Comparison of ENCODE assay signal across 8 cellular contexts in the genomic region with DNA sequence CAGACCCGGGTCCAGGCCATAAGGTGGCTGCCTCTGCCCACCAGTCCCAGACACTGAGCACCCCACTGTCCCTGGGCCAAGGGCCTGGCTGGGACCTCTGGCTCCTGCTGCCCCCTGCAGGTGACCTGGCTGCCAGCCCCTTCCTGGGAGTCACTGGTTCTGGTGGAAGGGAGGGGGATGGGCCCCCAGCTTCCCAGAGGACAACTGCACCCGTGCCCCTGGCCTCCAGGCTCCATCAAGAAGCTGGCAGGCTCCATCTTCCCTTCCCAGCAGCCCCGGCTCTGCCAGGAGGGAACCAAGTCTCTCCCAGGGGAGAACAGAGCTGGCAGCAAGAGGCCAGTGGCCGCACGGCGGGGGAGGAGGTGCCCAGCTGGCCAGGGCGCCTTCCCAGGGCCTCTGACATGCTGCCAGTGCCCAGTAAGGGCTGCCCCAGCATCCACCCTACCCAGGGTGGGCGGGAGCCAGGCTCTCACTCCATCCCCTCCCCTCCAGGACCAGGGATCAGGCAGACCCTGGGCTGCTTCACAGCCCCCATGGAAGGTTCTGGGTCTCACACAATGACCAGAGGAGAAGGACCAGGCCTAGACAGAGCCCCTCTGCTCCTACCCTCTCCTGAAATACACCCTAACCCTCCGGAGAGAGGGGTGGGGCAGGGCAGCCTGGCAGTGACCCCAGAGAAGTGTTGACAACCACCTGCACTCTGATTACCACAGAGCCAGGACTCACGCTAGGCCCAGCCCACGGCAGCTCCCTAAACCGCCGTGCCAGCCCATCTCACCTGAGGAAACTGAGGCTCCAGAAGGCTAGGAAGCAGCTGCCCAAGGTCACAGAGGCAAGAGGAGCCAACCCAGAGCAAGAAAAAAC. TPM values are rescaled to one million over a fixed set of nuclear protein-coding genes. Genes with fewer than 3 reads are reported as not detected.
DNase-seq lines count a peak whose midpoint lies in the region; ATAC-seq, FAIRE-seq and TF ChIP-seq lines count a peak whose summit lies in the region.

No MANE protein-coding gene starts in this region.

- DNase-seq in NCI-H1694 treated with DMSO at 0.1 percent for 48 hours (lab: John Stamatoyannopoulos, UW) = peak; percentile 11
- no peak for DNase-seq in NCI-H1694 (lab: John Stamatoyannopoulos, UW)
- peak; percentile 84 to 94 (median 86) for DNase-seq in heart left ventricle
- no peak for DNase-seq in H54 (ENCODE audit: insufficient read length, low spot score)

- WGBS in heart left ventricle, 4 donors = 26 to 60% (median 42%) methylated on average over 5 to 13 of the region's 13 CpGs

- H3K4me3 ChIP-seq in heart left ventricle = peak overlapping the region; percentile 1 to 98 (median 56)
- peak overlapping the region; percentile 54 to 94 (median 83) for H3K4me3 ChIP-seq in skeletal muscle tissue (ENCODE audit: low read length in 3 of 3)

- TF ChIP-seq POLR2A in heart left ventricle (IDR thresholded peaks at IDR 0.05) (peak in 1 of 2 donors; percentile 22), H54 (IDR thresholded peaks at IDR 0.05; ENCODE audit: low read depth, low read length) (no peak)

- no peaks in the 10 kb centered on the region for H3K27me3 Mint-ChIP-seq in activated T-helper 17 cell treated with anti-CD3 and anti-CD28 coated beads, Interleukin-2, amount 50 U/mL, for 72 hours

- H3K9me3 Mint-ChIP-seq in activated T-helper 17 cell treated with anti-CD3 and anti-CD28 coated beads, Interleukin-2, amount 50 U/mL, for 72 hours = no peaks in the 10 kb centered on the region

- H3K36me3 Mint-ChIP-seq in activated T-helper 17 cell treated with anti-CD3 and anti-CD28 coated beads, Interleukin-2, amount 50 U/mL, for 72 hours (ENCODE audit: low read depth) = peaks cover 34% of the 10 kb centered on the region

- no peaks in the 10 kb centered on the region for H3K27me3 ChIP-seq in heart left ventricle
- H3K27me3 ChIP-seq in skeletal muscle tissue (ENCODE audit: control insufficient read depth in 3 of 3, insufficient read depth in 3 of 3, low read length in 3 of 3) = no peaks in the 10 kb centered on the region

- no peak for FAIRE-seq in H54 (lab: Jason Lieb, UNC)

- peak overlapping the region; percentile 91 for H3K27ac Mint-ChIP-seq in activated T-helper 17 cell treated with anti-CD3 and anti-CD28 coated beads, Interleukin-2, amount 50 U/mL, for 72 hours

- peaks cover 10 to 81% (median 51%) of the 10 kb centered on the region in 12 donors for H3K4me1 ChIP-seq in heart left ventricle
- H3K4me1 ChIP-seq in skeletal muscle tissue (ENCODE audit: control insufficient read depth in 3 of 3, insufficient read depth in 3 of 3, low read length in 3 of 3) = peaks cover 63 to 86% (median 81%) of the 10 kb centered on the region in 3 donors

- no peaks in the 10 kb centered on the region for H3K9me3 ChIP-seq in heart left ventricle
- H3K9me3 ChIP-seq in skeletal muscle tissue (ENCODE audit: control insufficient read depth in 3 of 3, low read length in 3 of 3) = no peaks in the 10 kb centered on the region

- H3K27ac ChIP-seq in heart left ventricle (peak overlapping the region; percentile 81 to 100 (median 89)), skeletal muscle tissue (ENCODE audit: low read depth, low read length) (peak overlapping the region; percentile 94)

- H3K4me1 Mint-ChIP-seq in activated T-helper 17 cell treated with anti-CD3 and anti-CD28 coated beads, Interleukin-2, amount 50 U/mL, for 72 hours = peaks cover 23% of the 10 kb centered on the region

- H3K4me3 Mint-ChIP-seq in activated T-helper 17 cell treated with anti-CD3 and anti-CD28 coated beads, Interleukin-2, amount 50 U/mL, for 72 hours = peak overlapping the region; percentile 87

- no peak for ATAC-seq in activated T-helper 17 cell treated with anti-CD3 and anti-CD28 coated beads, Interleukin-2, amount 50 U/mL, for 72 hours (replicated peaks)
- peak; percentile 41 to 73 (median 56) for ATAC-seq in heart left ventricle
- no peak for ATAC-seq in GM21381 (IDR thresholded peaks at IDR 0.05; ENCODE audit: unreplicated experiment)
- no peak for ATAC-seq in GM19455 (IDR thresholded peaks at IDR 0.05; ENCODE audit: unreplicated experiment)

- intact Hi-C loops in heart left ventricle (cut with DNase I) = loop anchor here in 2 of 10 donors (1.0 to 10.0 kb wide), 2 partner anchors 115 to 313 kb away; a partner anchor contains a TSS

- H3K36me3 ChIP-seq in heart left ventricle (peaks cover 0 to 16% (median 12%) of the 10 kb centered on the region in 9 donors), skeletal muscle tissue (ENCODE audit: control insufficient read depth in 3 of 3, insufficient read depth in 3 of 3, low read length in 3 of 3) (peaks cover 6 to 12% (median 8%) of the 10 kb centered on the region in 3 donors)

- H3K9ac ChIP-seq in skeletal muscle tissue (ENCODE audit: low read depth in 1 of 3, low read length in 3 of 3) = peak overlapping the region; percentile 84 to 98 (median 85)

- peak; percentile 29 to 71 (median 52) for TF ChIP-seq CTCF in heart left ventricle (IDR thresholded peaks at IDR 0.05)

RNA-seq across cellular contexts. Expression of a gene that starts 3.6 kb away (rescaled TPM):
- total RNA-seq in activated T-helper 17 cell treated with anti-CD3 and anti-CD28 coated beads, Interleukin-2, amount 50 U/mL, for 72 hours = 100 to 1,000 TPM in 1 of 2 donors, 10 to 100 TPM in 1; 49.5 to 122 TPM
- 100 to 1,000 TPM; 104 to 298 (median 157) TPM for total RNA-seq in heart left ventricle
- 100 to 1,000 TPM in 1 of 2 donors, 10 to 100 TPM in 1; 89.5 to 123 TPM for polyA plus RNA-seq in heart left ventricle
- 33.9 TPM for total RNA-seq in skeletal muscle tissue

RNA-seq across cellular contexts. Expression of a gene that starts 41.5 kb away (rescaled TPM):
- under 1 TPM in 1 of 2 donors, not detected in 1; 0.11 TPM for total RNA-seq in activated T-helper 17 cell treated with anti-CD3 and anti-CD28 coated beads, Interleukin-2, amount 50 U/mL, for 72 hours
- total RNA-seq in heart left ventricle (under 1 TPM in 6 of 9 donors, not detected in 3; 0.08 to 0.44 (median 0.18) TPM), skeletal muscle tissue (not detected)
- under 1 TPM; 0.03 to 0.27 TPM for polyA plus RNA-seq in heart left ventricle

Comparison
In these comparisons a context has a peak if more than half of its experiments do, and no peak if none do; other contexts are left out.
1. DNase-seq: peak in NCI-H1694 treated with DMSO at 0.1 percent for 48 hours (single experiment) and heart left ventricle (5 of 5); none in NCI-H1694 (single experiment) and H54 (single experiment).
2. ATAC-seq: peak in heart left ventricle (4 of 4); none in activated T-helper 17 cell treated with anti-CD3 and anti-CD28 coated beads, Interleukin-2, amount 50 U/mL, for 72 hours (single experiment), GM21381 (single experiment) and GM19455 (single experiment).